ENCODE assay signal across 6 cellular contexts in the genomic region with DNA sequence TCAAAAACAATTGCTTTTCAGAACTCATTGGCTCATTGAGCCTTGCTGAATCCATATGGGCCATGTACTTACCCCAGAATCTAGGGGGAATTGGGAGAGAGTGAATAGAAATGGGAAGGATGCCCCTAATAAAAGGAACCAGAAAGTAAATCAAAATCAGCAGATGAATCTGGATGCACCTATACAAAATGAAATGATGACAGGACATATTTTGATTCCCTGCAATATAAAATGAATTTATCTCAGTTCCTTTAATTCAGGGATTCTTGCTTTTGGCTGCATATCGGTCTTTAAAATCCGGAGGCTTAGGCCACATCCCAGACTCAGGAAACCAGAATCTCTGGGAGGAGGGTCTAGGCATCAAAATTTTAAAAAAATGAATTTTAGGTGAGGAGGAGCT.
"Had no signal": no experiment of that assay in that cellular context is flagged by ENCODE, and none has a peak within 500 bp of the region (broad histone marks: within the 10 kb centered on the region; RNA-seq: fewer than 3 reads in every experiment).

No MANE protein-coding gene starts in this region.

- DNase-seq: GDM1 had no signal

- ATAC-seq: GM12878 had no signal

- FAIRE-seq: G401.6, GM12878, GM12891, GM12892, GM18507 had no signal

- H3K4me3 ChIP-seq: GM12878 had no signal
